Comparison of ENCODE assay signal across 8 cellular contexts in the genomic region with DNA sequence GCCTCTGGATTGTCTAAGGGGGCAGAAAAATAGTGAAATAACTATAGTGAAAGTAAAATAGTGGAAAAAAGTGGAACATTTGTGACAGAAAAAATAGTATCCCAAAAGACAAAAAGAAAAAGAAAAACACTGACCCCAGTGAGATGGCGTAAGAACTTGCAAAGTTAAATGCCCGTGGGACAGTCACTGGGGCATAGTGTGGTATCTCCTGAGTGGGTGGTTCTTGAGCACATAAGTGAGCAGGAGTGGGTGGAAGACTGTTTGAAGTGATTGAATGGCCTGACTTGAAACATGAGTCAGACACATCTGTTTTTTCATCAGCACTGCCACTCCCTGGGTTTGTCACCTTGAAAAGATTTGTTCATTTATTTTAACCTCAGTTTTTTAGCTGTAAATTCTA.
DNase-seq lines count a peak whose midpoint lies in the region; ATAC-seq and TF ChIP-seq lines count a peak whose summit lies in the region.

No MANE protein-coding gene starts in this region.

- H3K27ac ChIP-seq in epithelial cell of prostate (peak overlapping the region; percentile 99), skin epidermis (peak overlapping the region in 19 of 21 experiments; percentile 13 to 79 (median 47))

- peaks cover 56% of the 10 kb centered on the region for H3K36me3 Mint-ChIP-seq in T-helper 1 cell treated with Interleukin-12 subunit alpha and Interleukin-12 subunit beta and Interleukin-4 antibody, amounts not matched to agents 30 μg/mL and 1 μg/mL, for 36 hours (ENCODE audit: low read depth)

- DNase-seq in GM12865 (ENCODE audit: low read depth) (peak; percentile 34), epithelial cell of prostate (ENCODE audit: low read depth, low spot score) (peak; percentile 85), NCI-H748 treated with DMSO at 0.1 percent for 48 hours (lab: John Stamatoyannopoulos, UW) (no peak), GM19240 (ENCODE audit: insufficient read length, low spot score) (no peak), NCI-H2171 (lab: John Stamatoyannopoulos, UW) (no peak)

- H3K4me3 Mint-ChIP-seq in T-helper 1 cell treated with Interleukin-12 subunit alpha and Interleukin-12 subunit beta and Interleukin-4 antibody, amounts not matched to agents 30 μg/mL and 1 μg/mL, for 36 hours = peak overlapping the region; percentile 100

- no peak for ATAC-seq in GM21737 (IDR thresholded peaks at IDR 0.05; ENCODE audit: unreplicated experiment)

- peaks cover 8% of the 10 kb centered on the region for H3K9me3 Mint-ChIP-seq in T-helper 1 cell treated with Interleukin-12 subunit alpha and Interleukin-12 subunit beta and Interleukin-4 antibody, amounts not matched to agents 30 μg/mL and 1 μg/mL, for 36 hours

- H3K4me3 ChIP-seq in GM12865 (ENCODE audit: low read depth, low read length) (no peak overlapping the region), skin epidermis (peak overlapping the region in 1 of 7 experiments; percentile 60)

- peaks cover 41% of the 10 kb centered on the region for H3K4me1 Mint-ChIP-seq in T-helper 1 cell treated with Interleukin-12 subunit alpha and Interleukin-12 subunit beta and Interleukin-4 antibody, amounts not matched to agents 30 μg/mL and 1 μg/mL, for 36 hours (ENCODE audit: low read depth)

- H3K27ac Mint-ChIP-seq in T-helper 1 cell treated with Interleukin-12 subunit alpha and Interleukin-12 subunit beta and Interleukin-4 antibody, amounts not matched to agents 30 μg/mL and 1 μg/mL, for 36 hours = peak overlapping the region; percentile 77

- no peak for TF ChIP-seq CTCF in GM12865 (IDR thresholded peaks at IDR 0.05; ENCODE audit: insufficient read depth, low read depth, low read length, missing control alignments)

- H3K27me3 Mint-ChIP-seq in T-helper 1 cell treated with Interleukin-12 subunit alpha and Interleukin-12 subunit beta and Interleukin-4 antibody, amounts not matched to agents 30 μg/mL and 1 μg/mL, for 36 hours (ENCODE audit: low read depth) = no peaks in the 10 kb centered on the region

Comparison
In these comparisons a context has a peak if more than half of its experiments do, and no peak if none do; other contexts are left out.
1. DNase-seq: peak in GM12865 (single experiment) and epithelial cell of prostate (single experiment); none in NCI-H748 treated with DMSO at 0.1 percent for 48 hours (single experiment), GM19240 (single experiment) and NCI-H2171 (single experiment).